ENCODE assay signal across 2 cellular contexts in the genomic region with DNA sequence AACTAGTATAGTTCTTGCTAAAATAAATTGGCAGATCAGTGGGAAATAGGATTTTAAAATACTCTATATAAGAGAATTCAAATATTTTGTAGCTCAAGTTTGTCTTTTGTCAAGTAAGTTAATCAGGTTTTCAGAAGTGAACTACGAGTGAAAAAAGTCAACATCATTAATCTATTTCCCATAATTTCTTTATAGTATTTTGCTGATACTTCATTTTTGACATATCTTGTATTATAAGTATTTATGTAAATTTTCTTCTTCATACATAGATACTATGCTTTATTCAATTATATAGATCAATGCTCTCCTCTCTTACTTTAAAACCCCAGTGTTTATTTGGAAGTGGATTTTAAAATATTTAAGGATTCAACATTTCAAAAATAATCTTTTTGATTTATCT.
TF ChIP-seq lines count a peak whose summit lies in the region.

No MANE protein-coding gene starts in this region.

TF ChIP-seq in SK-N-SH, 30 proteins besides CTCF, POLR2A, EP300 and RAD21 (continued from another document):
- TF ChIP-seq, protein P1, sequence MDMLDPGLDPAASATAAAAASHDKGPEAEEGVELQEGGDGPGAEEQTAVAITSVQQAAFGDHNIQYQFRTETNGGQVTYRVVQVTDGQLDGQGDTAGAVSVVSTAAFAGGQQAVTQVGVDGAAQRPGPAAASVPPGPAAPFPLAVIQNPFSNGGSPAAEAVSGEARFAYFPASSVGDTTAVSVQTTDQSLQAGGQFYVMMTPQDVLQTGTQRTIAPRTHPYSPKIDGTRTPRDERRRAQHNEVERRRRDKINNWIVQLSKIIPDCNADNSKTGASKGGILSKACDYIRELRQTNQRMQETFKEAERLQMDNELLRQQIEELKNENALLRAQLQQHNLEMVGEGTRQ (IDR thresholded peaks at IDR 0.05; ENCODE audit: borderline replicate concordance, low read depth, low read length), result no peak
- TF ChIP-seq GATA2 (CRISPR knock-in tag; IDR thresholded peaks at IDR 0.05) (no peak), SMC3 (IDR thresholded peaks at IDR 0.05; ENCODE audit: low read depth, low read length) (no peak), TAF1 (IDR thresholded peaks at IDR 0.05; ENCODE audit: borderline replicate concordance, low read depth, low read length) (no peak), CHD2 (IDR thresholded peaks at IDR 0.05; ENCODE audit: low read length, partially characterized antibody) (no peak), YY1 (IDR thresholded peaks at IDR 0.05; ENCODE audit: low read depth) (no peak)
- TF ChIP-seq, protein P2, sequence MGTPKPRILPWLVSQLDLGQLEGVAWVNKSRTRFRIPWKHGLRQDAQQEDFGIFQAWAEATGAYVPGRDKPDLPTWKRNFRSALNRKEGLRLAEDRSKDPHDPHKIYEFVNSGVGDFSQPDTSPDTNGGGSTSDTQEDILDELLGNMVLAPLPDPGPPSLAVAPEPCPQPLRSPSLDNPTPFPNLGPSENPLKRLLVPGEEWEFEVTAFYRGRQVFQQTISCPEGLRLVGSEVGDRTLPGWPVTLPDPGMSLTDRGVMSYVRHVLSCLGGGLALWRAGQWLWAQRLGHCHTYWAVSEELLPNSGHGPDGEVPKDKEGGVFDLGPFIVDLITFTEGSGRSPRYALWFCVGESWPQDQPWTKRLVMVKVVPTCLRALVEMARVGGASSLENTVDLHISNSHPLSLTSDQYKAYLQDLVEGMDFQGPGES (IDR thresholded peaks at IDR 0.05; ENCODE audit: low read depth, low read length), result no peak

TF ChIP-seq in SK-N-SH treated with all-trans-retinoic acid at 6 μM for 48 hours, 23 proteins besides CTCF, POLR2A, EP300 and RAD21 (continued from another document):
- TF ChIP-seq, protein P3, sequence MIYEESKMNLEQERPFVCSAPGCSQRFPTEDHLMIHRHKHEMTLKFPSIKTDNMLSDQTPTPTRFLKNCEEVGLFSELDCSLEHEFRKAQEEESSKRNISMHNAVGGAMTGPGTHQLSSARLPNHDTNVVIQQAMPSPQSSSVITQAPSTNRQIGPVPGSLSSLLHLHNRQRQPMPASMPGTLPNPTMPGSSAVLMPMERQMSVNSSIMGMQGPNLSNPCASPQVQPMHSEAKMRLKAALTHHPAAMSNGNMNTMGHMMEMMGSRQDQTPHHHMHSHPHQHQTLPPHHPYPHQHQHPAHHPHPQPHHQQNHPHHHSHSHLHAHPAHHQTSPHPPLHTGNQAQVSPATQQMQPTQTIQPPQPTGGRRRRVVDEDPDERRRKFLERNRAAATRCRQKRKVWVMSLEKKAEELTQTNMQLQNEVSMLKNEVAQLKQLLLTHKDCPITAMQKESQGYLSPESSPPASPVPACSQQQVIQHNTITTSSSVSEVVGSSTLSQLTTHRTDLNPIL (CRISPR knock-in tag; IDR thresholded peaks at IDR 0.05; ENCODE audit: low read depth), result no peak
- TF ChIP-seq ZFP3 (CRISPR knock-in tag; IDR thresholded peaks at IDR 0.05) (no peak), RARB (CRISPR knock-in tag; IDR thresholded peaks at IDR 0.05) (no peak), TCF4 (CRISPR knock-in tag; IDR thresholded peaks at IDR 0.05; ENCODE audit: borderline replicate concordance) (no peak), ZNF8 (CRISPR knock-in tag; IDR thresholded peaks at IDR 0.05) (no peak)
